8 cellular contexts compared by ENCODE assay signal in the genomic region with DNA sequence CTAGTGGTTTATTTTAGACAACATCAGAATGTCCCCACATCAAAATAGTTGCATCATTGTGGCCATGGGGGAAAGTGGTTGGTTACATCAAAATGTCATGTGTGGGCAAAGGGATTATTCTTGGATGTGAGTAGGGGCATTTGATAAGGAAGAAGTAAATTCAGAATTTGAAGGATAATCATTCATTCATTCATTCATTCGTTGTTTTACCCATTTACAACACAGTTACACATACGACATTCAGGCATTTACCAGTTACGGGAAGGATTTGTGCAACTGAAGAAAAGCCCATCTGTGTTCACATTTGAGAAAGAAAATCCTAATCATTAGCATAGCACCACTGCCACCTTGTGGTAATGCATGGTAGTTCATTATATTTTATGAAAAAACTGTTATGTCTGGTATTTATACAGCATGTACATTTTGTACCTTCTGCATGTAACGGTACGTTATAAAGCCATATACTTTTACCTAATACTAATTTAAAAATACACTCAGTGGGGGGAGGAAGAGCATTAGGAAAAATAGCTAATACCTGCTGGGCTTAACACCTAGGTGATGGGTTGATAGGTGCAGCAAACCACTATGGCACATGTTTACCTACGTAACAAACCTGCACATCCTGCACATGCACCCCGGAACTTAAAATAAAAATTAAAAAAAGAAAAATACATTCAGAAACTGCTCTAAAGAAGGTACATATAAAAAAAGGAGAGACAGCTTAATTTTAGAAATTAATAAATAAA.
DNase-seq lines count a peak whose midpoint lies in the region; ATAC-seq and TF ChIP-seq lines count a peak whose summit lies in the region.

No MANE protein-coding gene starts in this region.

- no peaks in the 10 kb centered on the region for H3K27me3 Mint-ChIP-seq in T-helper 17 cell
- peaks cover 11 to 22% of the 10 kb centered on the region in 2 donors for H3K27me3 Mint-ChIP-seq in natural killer cell (ENCODE audit: low read depth in 2 of 2)

- TF ChIP-seq CTCF in GM12875 (IDR thresholded peaks at IDR 0.05; ENCODE audit: borderline replicate concordance, insufficient read depth, low read depth, low read length) (peak; percentile 38; the same call in 1 of the 2 replicates), epithelial cell of esophagus (IDR thresholded peaks at IDR 0.05; ENCODE audit: insufficient read depth, low read depth, low read length, missing control alignments) (peak; percentile 63), natural killer cell (IDR thresholded peaks at IDR 0.05) (peak; percentile 90)

- no peak for TF ChIP-seq POLR2A in GM18505 (IDR thresholded peaks at IDR 0.05; ENCODE audit: borderline replicate concordance, extremely low read depth, insufficient read depth, insufficient read length)

- intact Hi-C loops in natural killer cell (cut with micrococcal nuclease), result loop anchor here (1.0 to 2.0 kb wide), 4 partner anchors 206 to 1056 kb away; no protein-coding TSS in a partner anchor

- H3K4me1 Mint-ChIP-seq in T-helper 17 cell (peaks cover 19% of the 10 kb centered on the region), natural killer cell (no peaks in the 10 kb centered on the region)

- no peaks in the 10 kb centered on the region for H3K9me3 ChIP-seq in T-helper 17 cell (ENCODE audit: control insufficient read depth, low read length, poor library complexity, severe bottlenecking)

- peak overlapping the region; percentile 76 for H3K27ac Mint-ChIP-seq in T-helper 17 cell
- H3K27ac Mint-ChIP-seq in natural killer cell, result no peak overlapping the region

- H3K4me3 ChIP-seq in GM12875 (ENCODE audit: low read depth, low read length), result no peak overlapping the region
- no peak overlapping the region for H3K4me3 ChIP-seq in epithelial cell of esophagus (ENCODE audit: low read length)

- peak; percentile 79 for ATAC-seq in T-helper 17 cell
- ATAC-seq in natural killer cell, result peak; percentile 78 to 84 (median 82)
- no peak for ATAC-seq in HG02870 (IDR thresholded peaks at IDR 0.05; ENCODE audit: unreplicated experiment)
- ATAC-seq in GM18505 (IDR thresholded peaks at IDR 0.05; ENCODE audit: unreplicated experiment), result no peak

- DNase-seq in Ammon's horn (ENCODE audit: low spot score), result peak; percentile 71
- DNase-seq in NCI-H187 treated with DMSO at 0.1 percent for 48 hours (lab: John Stamatoyannopoulos, UW), result peak; percentile 24
- DNase-seq in T-helper 17 cell, result peak in 1 of 3 donors; percentile 29
- peak; percentile 72 for DNase-seq in epithelial cell of esophagus (ENCODE audit: low read depth)
- DNase-seq in natural killer cell, result no peak

- H3K36me3 Mint-ChIP-seq in T-helper 17 cell (ENCODE audit: low read depth) (no peaks in the 10 kb centered on the region), natural killer cell (no peaks in the 10 kb centered on the region)

- H3K9me3 Mint-ChIP-seq in natural killer cell, result no peaks in the 10 kb centered on the region

- H3K4me3 Mint-ChIP-seq in T-helper 17 cell (no peak overlapping the region), natural killer cell (no peak overlapping the region)

Comparison
In these comparisons a context has a peak if more than half of its experiments do, and no peak if none do; other contexts are left out.
1. CTCF ChIP-seq: peak in every context shown above with its lines; median percentile 90 in natural killer cell; 63 in epithelial cell of esophagus; 38 in GM12875.
2. ATAC-seq: peak in T-helper 17 cell (single experiment) and natural killer cell (3 of 3); none in HG02870 (single experiment) and GM18505 (single experiment).